ENCODE assay signal across 13 cellular contexts in genomic region chr1:245875581-245876263, GRCh38.
DNase-seq lines count a peak whose midpoint lies in the region; ATAC-seq and TF ChIP-seq lines count a peak whose summit lies in the region.
"Had no signal": no experiment of that assay in that cellular context is flagged by ENCODE, and none has a peak within 500 bp of the region (broad histone marks: within the 10 kb centered on the region; RNA-seq: fewer than 3 reads in every experiment).

No MANE protein-coding gene starts in this region.

- H3K27ac ChIP-seq in brain microvascular endothelial cell (peak overlapping the region; percentile 91), mesenchymal stem cell (ENCODE audit: low read length, poor library complexity, severe bottlenecking) (no peak overlapping the region), uterus (peak overlapping the region in 1 of 2 donors; percentile 45)

- H3K4ac ChIP-seq in mesenchymal stem cell (ENCODE audit: low read depth in 1 of 2, low read length in 2 of 2), result peak overlapping the region; percentile 69 to 84

- ATAC-seq in GM18867 (IDR thresholded peaks at IDR 0.05; ENCODE audit: unreplicated experiment), result peak; percentile 50
- peak; percentile 70 for ATAC-seq in HG03097 (IDR thresholded peaks at IDR 0.05; ENCODE audit: low FRiP score, unreplicated experiment)
- no peak for ATAC-seq in HG02763 (IDR thresholded peaks at IDR 0.05; ENCODE audit: unreplicated experiment)
- ATAC-seq: Panc1 had no signal

- TF ChIP-seq POLR2A in uterus (IDR thresholded peaks at IDR 0.05), result no peak

- H3K36me3 ChIP-seq in brain microvascular endothelial cell (replicated peaks) (no peaks in the 10 kb centered on the region), mesenchymal stem cell (ENCODE audit: control insufficient read depth in 1 of 2, insufficient read depth in 2 of 2, low read depth in 1 of 2, low read length in 2 of 2) (no peaks in the 10 kb centered on the region), uterus (no peaks in the 10 kb centered on the region)

- no peak overlapping the region for H3K23ac ChIP-seq in mesenchymal stem cell (ENCODE audit: low read length in 2 of 2)

- no peak for DNase-seq in brain microvascular endothelial cell
- DNase-seq in mesenchymal stem cell, result peak; percentile 20
- no peak for DNase-seq in NCI-H1105 treated with DMSO at 0.1 percent for 48 hours (lab: John Stamatoyannopoulos, UW)
- no peak for DNase-seq in uterus
- DNase-seq in T1000 (lab: John Stamatoyannopoulos, UW), result no peak
- DNase-seq: activated naive CD4-positive, alpha-beta T cell treated with anti-CD3 and anti-CD28 coated beads, Interleukin-2, amount 10 ng/mL, durations not matched to agents 7 days and 5 days; AML-193; GOT3; NCI-H1417 treated with DMSO at 0.1 percent for 48 hours had no signal

- H3K27me3 ChIP-seq in brain microvascular endothelial cell (replicated peaks) (no peaks in the 10 kb centered on the region), mesenchymal stem cell (ENCODE audit: control insufficient read depth in 1 of 2, insufficient read depth in 1 of 2, low read length in 2 of 2) (no peaks in the 10 kb centered on the region), uterus (no peaks in the 10 kb centered on the region)

- peak overlapping the region; percentile 22 to 72 for H3K18ac ChIP-seq in mesenchymal stem cell (ENCODE audit: low read depth in 1 of 2, low read length in 2 of 2)

- TF ChIP-seq CTCF in brain microvascular endothelial cell (IDR thresholded peaks at IDR 0.05; ENCODE audit: low read depth, low read length, missing control alignments), result no peak
- no peak for TF ChIP-seq CTCF in uterus (IDR thresholded peaks at IDR 0.05)

- no peak overlapping the region for H2BK15ac ChIP-seq in mesenchymal stem cell (ENCODE audit: low read depth, poor library complexity, severe bottlenecking)

- H3K4me1 ChIP-seq in mesenchymal stem cell (ENCODE audit: control insufficient read depth, insufficient read depth, low read depth, low read length) (peaks cover 9% of the 10 kb centered on the region), uterus (no peaks in the 10 kb centered on the region)

- H3K9me3 ChIP-seq in mesenchymal stem cell (ENCODE audit: control insufficient read depth, low read length) (no peaks in the 10 kb centered on the region), uterus (no peaks in the 10 kb centered on the region)

- peak overlapping the region; percentile 7 for H4K8ac ChIP-seq in mesenchymal stem cell (ENCODE audit: low read length)

- no CpG with 5 or more reads among the region's 4 CpGs for WGBS in mesenchymal stem cell

- peak overlapping the region; percentile 29 for H2BK120ac ChIP-seq in mesenchymal stem cell (ENCODE audit: low read depth, low read length)

- H3K9ac ChIP-seq in mesenchymal stem cell (ENCODE audit: low read length), result peak overlapping the region; percentile 0

- no peak overlapping the region for H3K14ac ChIP-seq in mesenchymal stem cell (ENCODE audit: low read length in 2 of 2)

- in situ Hi-C loops in brain microvascular endothelial cell (cut with HindIII; ENCODE audit: low pct_ligation_motif_present, low sequenced_read_pairs), result no loop called here

- H3K4me3 ChIP-seq in brain microvascular endothelial cell (ENCODE audit: low read depth, low read length), result no peak overlapping the region
- H3K4me3 ChIP-seq in mesenchymal stem cell (ENCODE audit: insufficient read depth in 1 of 2, low read depth in 1 of 2, low read length in 2 of 2), result no peak overlapping the region
- no peak overlapping the region for H3K4me3 ChIP-seq in uterus

- no peaks in the 10 kb centered on the region for H3K79me1 ChIP-seq in mesenchymal stem cell (replicated peaks; ENCODE audit: low read length, poor library complexity, severe bottlenecking)

- H3K4me2 ChIP-seq in mesenchymal stem cell (ENCODE audit: low read length, poor library complexity, severe bottlenecking), result no peak overlapping the region

- no peak overlapping the region for H2AFZ ChIP-seq in mesenchymal stem cell (ENCODE audit: low read depth, low read length)

- no peak overlapping the region for H2BK5ac ChIP-seq in mesenchymal stem cell (ENCODE audit: low read depth, low read length, poor library complexity, severe bottlenecking)

- peak overlapping the region; percentile 67 to 80 for H2BK12ac ChIP-seq in mesenchymal stem cell (ENCODE audit: low read length in 2 of 2)

- intact Hi-C loops in uterus (cut with DNase I; ENCODE audit: low total_unique reads), result no loop called here

- no peak overlapping the region for H4K91ac ChIP-seq in mesenchymal stem cell (ENCODE audit: low read length)

- no peak overlapping the region for H2AK5ac ChIP-seq in mesenchymal stem cell (ENCODE audit: low read length, severe bottlenecking)
